Comparison of ENCODE assay signal across 1 cellular context in genomic region chr4:39227906-39228305, GRCh38.
TF ChIP-seq lines count a peak whose summit lies in the region.

No MANE protein-coding gene starts in this region.

TF ChIP-seq in liver, 16 proteins besides CTCF, POLR2A, EP300 and RAD21 (continued from another document):
- no peak for TF ChIP-seq REST (IDR thresholded peaks at IDR 0.05)
